In the genomic region with DNA sequence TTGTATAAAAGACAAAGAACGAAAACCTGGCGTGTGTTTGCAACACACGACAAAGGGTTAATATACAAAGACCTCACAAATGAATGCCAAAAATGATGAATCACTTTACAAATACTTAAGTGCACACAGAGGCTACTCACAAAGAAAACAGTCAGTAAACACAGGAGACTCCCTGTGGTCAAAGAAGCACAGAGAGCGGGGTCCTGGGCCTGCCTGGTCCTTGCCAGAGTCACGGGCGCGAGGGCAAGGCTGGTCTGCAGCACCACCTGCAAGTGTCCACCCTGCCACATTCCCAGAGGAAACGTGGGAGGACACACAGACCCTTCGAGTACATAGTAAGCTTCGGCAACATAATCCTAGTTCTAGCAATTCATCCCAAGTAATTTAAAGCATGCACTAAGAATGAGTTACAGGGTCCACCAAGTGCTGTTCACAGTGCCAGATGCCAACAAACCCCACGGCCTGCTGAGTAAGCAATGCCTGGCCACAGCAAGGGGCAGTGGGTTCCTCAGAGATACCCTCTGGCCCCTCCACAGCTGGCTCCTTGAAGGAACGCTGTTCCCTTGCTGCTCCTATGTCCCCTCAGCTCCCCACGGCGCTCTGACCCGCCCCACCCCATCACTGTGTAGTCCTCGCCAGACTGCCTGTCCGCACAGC, we compare ENCODE assay signal across 10 cellular contexts. TPM values are rescaled to one million over a fixed set of nuclear protein-coding genes. Genes with fewer than 3 reads are reported as not detected.
A peak's percentile ranks its signal among the peaks of the same experiment; 100 is the strongest.
DNase-seq lines count a peak whose midpoint lies in the region; ATAC-seq and TF ChIP-seq lines count a peak whose summit lies in the region.
"Had no signal": no experiment of that assay in that cellular context is flagged by ENCODE, and none has a peak within 500 bp of the region (broad histone marks: within the 10 kb centered on the region; RNA-seq: fewer than 3 reads in every experiment).

No MANE protein-coding gene starts in this region.

- no peaks in the 10 kb centered on the region for H3K9me3 ChIP-seq in endodermal cell (ENCODE audit: control insufficient read depth, low read length)

- DNase-seq in EH (ENCODE audit: low read depth) (peak; percentile 91), NCI-H774 (lab: John Stamatoyannopoulos, UW) (peak; percentile 43), endodermal cell (no peak), renal cortical epithelial cell (ENCODE audit: low read depth) (peak; percentile 88), activated gamma-delta T cell (lab: John Stamatoyannopoulos, UW) (no peak)
- DNase-seq: naive thymus-derived CD8-positive, alpha-beta T cell; RPMI8226 had no signal

- 88 to 96% methylated on average over 10 to 17 of the region's 17 CpGs for WGBS in endodermal cell (ENCODE audit: insufficient coverage in 1 of 2, insufficient read length in 1 of 2), 2 experiments

- H3K36me3 ChIP-seq in endodermal cell (ENCODE audit: control insufficient read depth, insufficient read depth, low read length), result peaks cover 69% of the 10 kb centered on the region

- peak overlapping the region; percentile 82 for H3K27ac Mint-ChIP-seq in endodermal cell

- H3K27ac ChIP-seq in endodermal cell (ENCODE audit: low read depth, low read length), result peak overlapping the region; percentile 21

- no peak overlapping the region for H3K4me3 Mint-ChIP-seq in endodermal cell
- H3K4me3 Mint-ChIP-seq: naive thymus-derived CD8-positive, alpha-beta T cell had no signal

- H3K4me1 Mint-ChIP-seq in endodermal cell, result peaks cover 14% of the 10 kb centered on the region

- H3K27me3 Mint-ChIP-seq in endodermal cell (ENCODE audit: insufficient read depth), result no peaks in the 10 kb centered on the region
- H3K27me3 Mint-ChIP-seq: naive thymus-derived CD8-positive, alpha-beta T cell had no signal

- ATAC-seq in HG02798 (IDR thresholded peaks at IDR 0.05; ENCODE audit: poor library complexity, unreplicated experiment), result no peak
- ATAC-seq in GM21619 (IDR thresholded peaks at IDR 0.05; ENCODE audit: unreplicated experiment), result no peak
- ATAC-seq in HG03571 (IDR thresholded peaks at IDR 0.05; ENCODE audit: unreplicated experiment), result no peak
- ATAC-seq: naive thymus-derived CD8-positive, alpha-beta T cell had no signal

- no peaks in the 10 kb centered on the region for H3K4me1 ChIP-seq in endodermal cell (ENCODE audit: control insufficient read depth, insufficient read depth, low read length)

- no peak overlapping the region for H3K4me3 ChIP-seq in endodermal cell (ENCODE audit: low read length)

- H3K9ac ChIP-seq in endodermal cell (ENCODE audit: extremely low read depth, low read length, poor library complexity, severe bottlenecking), result no peak overlapping the region

- H3K27me3 ChIP-seq in endodermal cell (ENCODE audit: control insufficient read depth, insufficient read depth, low read length, poor library complexity, severe bottlenecking), result no peaks in the 10 kb centered on the region

- no peaks in the 10 kb centered on the region for H3K9me3 Mint-ChIP-seq in endodermal cell
- H3K9me3 Mint-ChIP-seq: naive thymus-derived CD8-positive, alpha-beta T cell had no signal

- no peak for TF ChIP-seq CTCF in endodermal cell (conservative IDR thresholded peaks at IDR 0.05)

- H3K36me3 Mint-ChIP-seq in endodermal cell (ENCODE audit: low read depth), result peaks cover 74% of the 10 kb centered on the region

RNA-seq across cellular contexts. Expression of a gene that starts 24.6 kb away (rescaled TPM):
- total RNA-seq in endodermal cell (10 to 100 TPM; 34.5 to 39.5 TPM), renal cortical epithelial cell (13.2 and 22.2 TPM in 2 replicates)
- polyA plus RNA-seq in endodermal cell (2013, experiment 1 of 2), result 25.9 TPM
- 24.1 TPM for polyA plus RNA-seq in endodermal cell (2013, experiment 2 of 2)

RNA-seq across cellular contexts. Expression of a gene that starts 48.6 kb away (rescaled TPM):
- total RNA-seq in endodermal cell (1 to 10 TPM; 1.0 to 1.8 TPM), renal cortical epithelial cell (3.1 and 4.7 TPM in 2 replicates)
- 0.50 TPM for polyA plus RNA-seq in endodermal cell (2013, experiment 1 of 2)
- polyA plus RNA-seq in endodermal cell (2013, experiment 2 of 2), result 0.46 TPM
- polyA plus RNA-seq: naive thymus-derived CD8-positive, alpha-beta T cell had no signal

Comparison
In these comparisons a context has a peak if more than half of its experiments do, and no peak if none do; other contexts are left out.
1. DNase-seq: peak in EH (single experiment), NCI-H774 (single experiment) and renal cortical epithelial cell (single experiment); none in endodermal cell (single experiment) and activated gamma-delta T cell (single experiment).